In genomic region chr11:119590651-119591308, GRCh38 we compare ENCODE assay signal across 12 cellular contexts.
A peak's percentile ranks its signal among the peaks of the same experiment; 100 is the strongest.
DNase-seq lines count a peak whose midpoint lies in the region; ATAC-seq and TF ChIP-seq lines count a peak whose summit lies in the region.
"Had no signal": no experiment of that assay in that cellular context is flagged by ENCODE, and none has a peak within 500 bp of the region (broad histone marks: within the 10 kb centered on the region; RNA-seq: fewer than 3 reads in every experiment).

No MANE protein-coding gene starts in this region.

- no peak for TF ChIP-seq CTCF in RWPE1 (conservative IDR thresholded peaks at IDR 0.05; ENCODE audit: low read depth)
- no peak for TF ChIP-seq CTCF in stomach (IDR thresholded peaks at IDR 0.05)

- ATAC-seq in activated CD4-positive, alpha-beta T cell treated with anti-CD3 and anti-CD28 coated beads for 36 hours, result peak; percentile 70
- ATAC-seq in GM21737 (IDR thresholded peaks at IDR 0.05; ENCODE audit: unreplicated experiment), result no peak

- H3K9me3 Mint-ChIP-seq in activated CD4-positive, alpha-beta T cell treated with anti-CD3 and anti-CD28 coated beads for 36 hours (ENCODE audit: low read depth), result no peaks in the 10 kb centered on the region
- H3K9me3 Mint-ChIP-seq: activated naive CD4-positive, alpha-beta T cell treated with anti-CD3 and anti-CD28 coated beads, Interleukin-2, amount 50 U/mL, for 24 hours had no signal

- CTCF ChIA-PET in activated CD4-positive, alpha-beta T cell treated with anti-CD3 and anti-CD28 coated beads for 36 hours (lab: Charles Lee), result no interaction called here
- CTCF ChIA-PET in RWPE1 (lab: Yijun Ruan, JAX), result interaction anchor here (0.6 kb wide), 1 partner anchor 9 kb away, joined by 6 read pairs; no protein-coding TSS in a partner anchor

- POLR2A ChIA-PET in activated CD4-positive, alpha-beta T cell treated with anti-CD3 and anti-CD28 coated beads for 36 hours (lab: Charles Lee), result no interaction called here
- POLR2A ChIA-PET in RWPE1 (lab: Yijun Ruan, JAX; ENCODE audit: low non-redundant PET), result no interaction called here

- DNase-seq in activated CD4-positive, alpha-beta T cell treated with anti-CD3 and anti-CD28 coated beads for 36 hours, result no peak
- DNase-seq in activated CD4-positive, alpha-beta T cell treated with anti-CD3 and anti-CD28 coated beads, Interleukin-2, amount 50 U/mL, for 48 hours, result no peak
- DNase-seq in RWPE1 (ENCODE audit: low spot score) (peak; percentile 71), head of caudate nucleus (peak in 29 of 42 donors; percentile 20 to 84 (median 49)), stomach (peak; percentile 45), DMS79 (lab: John Stamatoyannopoulos, UW) (no peak)
- no peak for DNase-seq in activated CD8-positive, alpha-beta memory T cell treated with anti-CD3 and anti-CD28 coated beads, Interleukin-2, amount 50 U/mL, for 48 hours
- DNase-seq: activated B cell treated with CpG ODN at 0.5 μM for 24 hours; effector CD8-positive, alpha-beta T cell; left ventricle myocardium inferior had no signal

- peaks cover 15% of the 10 kb centered on the region for H3K27me3 Mint-ChIP-seq in activated CD4-positive, alpha-beta T cell treated with anti-CD3 and anti-CD28 coated beads for 36 hours

- WGBS in stomach, 5 donors, result 94 to 100% (median 95%) methylated on average over 3 of the region's 3 CpGs

- no peak for TF ChIP-seq EP300 in stomach (IDR thresholded peaks at IDR 0.05)

- peaks cover 0 to under 1% (median 0%) of the 10 kb centered on the region in 3 donors for H3K27me3 ChIP-seq in stomach

- peaks cover 0 to 10% (median 3%) of the 10 kb centered on the region in 4 donors for H3K9me3 ChIP-seq in stomach

- H3K27ac ChIP-seq in RWPE1, result no peak overlapping the region
- peak overlapping the region in 3 of 5 donors; percentile 59 to 64 (median 62) for H3K27ac ChIP-seq in stomach
- H3K27ac ChIP-seq: left ventricle myocardium inferior had no signal

- no peaks in the 10 kb centered on the region for H3K36me3 Mint-ChIP-seq in activated CD4-positive, alpha-beta T cell treated with anti-CD3 and anti-CD28 coated beads for 36 hours (ENCODE audit: low read depth)
- H3K36me3 Mint-ChIP-seq: activated naive CD4-positive, alpha-beta T cell treated with anti-CD3 and anti-CD28 coated beads, Interleukin-2, amount 50 U/mL, for 24 hours had no signal

- intact Hi-C loops in activated CD4-positive, alpha-beta T cell treated with anti-CD3 and anti-CD28 coated beads for 36 hours (cut with DNase I, micrococcal nuclease), result no loop called here
- intact Hi-C loops in head of caudate nucleus (cut with DNase I) (no loop called here), stomach (cut with DNase I; ENCODE audit: low total_unique reads) (no loop called here)

- no peak overlapping the region for H3K27ac Mint-ChIP-seq in activated CD4-positive, alpha-beta T cell treated with anti-CD3 and anti-CD28 coated beads for 36 hours
- H3K27ac Mint-ChIP-seq: activated B cell treated with CpG ODN at 0.5 μM for 24 hours; activated naive CD4-positive, alpha-beta T cell treated with anti-CD3 and anti-CD28 coated beads, Interleukin-2, amount 50 U/mL, for 24 hours had no signal

- no peak overlapping the region for H3K4me3 Mint-ChIP-seq in activated CD4-positive, alpha-beta T cell treated with anti-CD3 and anti-CD28 coated beads for 36 hours
- H3K4me3 Mint-ChIP-seq: activated B cell treated with CpG ODN at 0.5 μM for 24 hours; activated naive CD4-positive, alpha-beta T cell treated with anti-CD3 and anti-CD28 coated beads, Interleukin-2, amount 50 U/mL, for 24 hours had no signal

- H3K4me3 ChIP-seq in stomach, result no peak overlapping the region
- H3K4me3 ChIP-seq: left ventricle myocardium inferior had no signal

- H3K36me3 ChIP-seq in stomach, result no peaks in the 10 kb centered on the region
- H3K36me3 ChIP-seq: left ventricle myocardium inferior had no signal

- peaks cover 9% of the 10 kb centered on the region for H3K4me1 Mint-ChIP-seq in activated CD4-positive, alpha-beta T cell treated with anti-CD3 and anti-CD28 coated beads for 36 hours
- H3K4me1 Mint-ChIP-seq: activated B cell treated with CpG ODN at 0.5 μM for 24 hours; activated naive CD4-positive, alpha-beta T cell treated with anti-CD3 and anti-CD28 coated beads, Interleukin-2, amount 50 U/mL, for 24 hours had no signal

- H3K4me1 ChIP-seq in stomach, result peaks cover 0 to 18% (median 0%) of the 10 kb centered on the region in 4 donors
- H3K4me1 ChIP-seq: left ventricle myocardium inferior had no signal

- TF ChIP-seq POLR2A in stomach (IDR thresholded peaks at IDR 0.05), result no peak

Comparison
In these comparisons a context has a peak if more than half of its experiments do, and no peak if none do; other contexts are left out.
1. DNase-seq: peak in RWPE1 (single experiment), head of caudate nucleus (29 of 42) and stomach (single experiment); none in activated CD4-positive, alpha-beta T cell treated with anti-CD3 and anti-CD28 coated beads for 36 hours (single experiment), activated CD4-positive, alpha-beta T cell treated with anti-CD3 and anti-CD28 coated beads, Interleukin-2, amount 50 U/mL, for 48 hours (0 of 2), activated CD8-positive, alpha-beta memory T cell treated with anti-CD3 and anti-CD28 coated beads, Interleukin-2, amount 50 U/mL, for 48 hours (single experiment) and DMS79 (single experiment).